In genomic region chr19:506404-507285, GRCh38 we compare ENCODE assay signal across 8 cellular contexts. TPM values are rescaled to one million over a fixed set of nuclear protein-coding genes. Genes with fewer than 3 reads are reported as not detected.
DNase-seq lines count a peak whose midpoint lies in the region; ATAC-seq and TF ChIP-seq lines count a peak whose summit lies in the region.

No MANE protein-coding gene starts in this region.

- POLR2A ChIA-PET in CD4-positive, alpha-beta T cell (lab: Charles Lee) = interaction anchor here (0.8 to 2.0 kb wide), 11 partner anchors 9 to 174 kb away, joined by 3 to 34 read pairs (median 4); partner anchors contain the start of genes CDC34 and RNF126

- peaks cover 37% of the 10 kb centered on the region for H3K4me1 Mint-ChIP-seq in CD4-positive, alpha-beta T cell (ENCODE audit: low read depth)
- peaks cover 46% of the 10 kb centered on the region for H3K4me1 Mint-ChIP-seq in dendritic cell treated with granulocyte-macrophage colony-stimulating factor and Interleukin-4, amounts not matched to agents 40 ng/mL and 50 ng/mL, for 4 days (ENCODE audit: low read depth)

- H3K4me3 ChIP-seq in left lung = peak overlapping the region; percentile 98 to 100

- CTCF ChIA-PET in CD4-positive, alpha-beta T cell (lab: Charles Lee) = interaction anchor here (0.6 to 2.0 kb wide), 16 partner anchors 9 to 173 kb away, joined by 3 to 25 read pairs (median 4); partner anchors contain the start of genes CDC34, MADCAM1 and MIER2

- H3K4me1 ChIP-seq in left lung = peaks cover 9 to 49% of the 10 kb centered on the region in 2 donors

- H3K9me3 ChIP-seq in CD4-positive, alpha-beta T cell (ENCODE audit: control insufficient read depth, low read length) = no peaks in the 10 kb centered on the region
- no peaks in the 10 kb centered on the region for H3K9me3 ChIP-seq in left lung

- ATAC-seq in CD4-positive, alpha-beta T cell (ENCODE audit: poor library complexity) = peak; percentile 52
- ATAC-seq in GM19395 (IDR thresholded peaks at IDR 0.05; ENCODE audit: unreplicated experiment) = peak; percentile 80
- ATAC-seq in HG03558 (IDR thresholded peaks at IDR 0.05; ENCODE audit: extremely low read depth, unreplicated experiment) = peak; percentile 36
- ATAC-seq in left lung = peak; percentile 86

- no peaks in the 10 kb centered on the region for H3K27me3 Mint-ChIP-seq in CD4-positive, alpha-beta T cell
- no peaks in the 10 kb centered on the region for H3K27me3 Mint-ChIP-seq in dendritic cell treated with granulocyte-macrophage colony-stimulating factor and Interleukin-4, amounts not matched to agents 40 ng/mL and 50 ng/mL, for 4 days

- peak overlapping the region; percentile 98 for H3K4me3 Mint-ChIP-seq in CD4-positive, alpha-beta T cell
- H3K4me3 Mint-ChIP-seq in dendritic cell treated with granulocyte-macrophage colony-stimulating factor and Interleukin-4, amounts not matched to agents 40 ng/mL and 50 ng/mL, for 4 days = peak overlapping the region; percentile 89

- H3K27ac Mint-ChIP-seq in CD4-positive, alpha-beta T cell = peak overlapping the region; percentile 94
- H3K27ac Mint-ChIP-seq in dendritic cell treated with granulocyte-macrophage colony-stimulating factor and Interleukin-4, amounts not matched to agents 40 ng/mL and 50 ng/mL, for 4 days = peak overlapping the region; percentile 97

- peak overlapping the region; percentile 88 for H3K27ac ChIP-seq in CD4-positive, alpha-beta T cell (ENCODE audit: low read depth, low read length)
- H3K27ac ChIP-seq in left lung = peak overlapping the region; percentile 88 to 98

- peak; percentile 85 to 95 (median 90) for DNase-seq in CD4-positive, alpha-beta T cell
- peak; percentile 98 for DNase-seq in NCI-H748 (lab: John Stamatoyannopoulos, UW; ENCODE audit: unreplicated experiment)
- DNase-seq in activated CD4-positive, alpha-beta T cell treated with anti-CD3 and anti-CD28 coated beads, Interleukin-2, amount 50 U/mL, for 24 hours (ENCODE audit: low read depth in 1 of 2, low spot score in 1 of 2) = peak; percentile 87 to 95
- DNase-seq in left lung = peak; percentile 97 to 99
- DNase-seq in stimulated activated CD4-positive, alpha-beta T cell treated with anti-CD3 and anti-CD28 coated beads, Interleukin-2, amount 100 ng/mL, for 48 hours = peak; percentile 86 to 91

- peaks cover 17% of the 10 kb centered on the region for H3K36me3 Mint-ChIP-seq in CD4-positive, alpha-beta T cell (ENCODE audit: low read depth)
- H3K36me3 Mint-ChIP-seq in dendritic cell treated with granulocyte-macrophage colony-stimulating factor and Interleukin-4, amounts not matched to agents 40 ng/mL and 50 ng/mL, for 4 days (ENCODE audit: low read depth) = peaks cover 36% of the 10 kb centered on the region

- TF ChIP-seq CTCF in CD4-positive, alpha-beta T cell (IDR thresholded peaks at IDR 0.05) = peak; percentile 99
- peak; percentile 98 for TF ChIP-seq CTCF in left lung (IDR thresholded peaks at IDR 0.05)

- H3K9me3 Mint-ChIP-seq in CD4-positive, alpha-beta T cell = no peaks in the 10 kb centered on the region
- no peaks in the 10 kb centered on the region for H3K9me3 Mint-ChIP-seq in dendritic cell treated with granulocyte-macrophage colony-stimulating factor and Interleukin-4, amounts not matched to agents 40 ng/mL and 50 ng/mL, for 4 days

- H3K27me3 ChIP-seq in CD4-positive, alpha-beta T cell (ENCODE audit: control insufficient read depth, insufficient read depth, low read length) = no peaks in the 10 kb centered on the region
- H3K27me3 ChIP-seq in left lung = no peaks in the 10 kb centered on the region

- peaks cover 0 to 8% of the 10 kb centered on the region in 2 donors for H3K36me3 ChIP-seq in left lung

- intact Hi-C loops in CD4-positive, alpha-beta T cell (cut with DNase I, micrococcal nuclease) = loop anchor here (1.0 to 10.0 kb wide), 9 partner anchors 17 to 291 kb away; partner anchors contain the start of genes BSG (in 2 of the 2), CDC34 (in 1 of the 2), MIER2 (in 1 of the 2) and PLPP2 (in 1 of the 2)
- intact Hi-C loops in dendritic cell treated with granulocyte-macrophage colony-stimulating factor and Interleukin-4, amounts not matched to agents 40 ng/mL and 50 ng/mL, for 4 days (cut with micrococcal nuclease) = loop anchor here (2.0 kb wide), 1 partner anchor 18 kb away; no protein-coding TSS in a partner anchor
- intact Hi-C loops in left lung (cut with DNase I) = no loop called here

RNA-seq across cellular contexts. Expression of gene TPGS1, which starts 0.7 kb away (rescaled TPM):
- total RNA-seq in CD4-positive, alpha-beta T cell = 10 to 100 TPM; 17.2 to 18.2 TPM
- total RNA-seq in left lung = 10 to 100 TPM; 18.0 to 18.2 TPM

RNA-seq across cellular contexts. Expression of gene MADCAM1, which starts 10.4 kb away (rescaled TPM):
- total RNA-seq in CD4-positive, alpha-beta T cell = under 1 TPM; 0.20 to 0.91 TPM
- total RNA-seq in left lung = under 1 TPM in 1 of 2 donors, not detected in 1; 0.52 TPM

RNA-seq across cellular contexts. Expression of gene CDC34, which starts 24.9 kb away (rescaled TPM):
- 10 to 100 TPM; 38.5 to 43.4 TPM for total RNA-seq in CD4-positive, alpha-beta T cell
- 10 to 100 TPM; 50.9 to 55.5 TPM for total RNA-seq in left lung

RNA-seq across cellular contexts. Expression of gene GZMM, which starts 37.2 kb away (rescaled TPM):
- total RNA-seq in CD4-positive, alpha-beta T cell = 10 to 100 TPM; 41.6 to 46.3 TPM
- total RNA-seq in left lung = 1 to 10 TPM; 1.4 TPM

RNA-seq across cellular contexts. Expression of gene SHC2, which starts 45.8 kb away (rescaled TPM):
- under 1 TPM; 0.36 to 0.42 TPM for total RNA-seq in CD4-positive, alpha-beta T cell
- 10 to 100 TPM; 16.8 to 34.5 TPM for total RNA-seq in left lung

Comparison
In these comparisons a context has a peak if more than half of its experiments do, and no peak if none do; other contexts are left out.
1. Peak in every context shown above with its lines: DNase-seq, ATAC-seq, H3K4me3 ChIP-seq and H3K27ac ChIP-seq.
2. ATAC-seq: peak in every context shown above with its lines; median percentile 86 in left lung; 80 in GM19395; 52 in CD4-positive, alpha-beta T cell; 36 in HG03558.
3. intact Hi-C loops: an anchor here in CD4-positive, alpha-beta T cell (1.0 to 10.0 kb wide) and dendritic cell treated with granulocyte-macrophage colony-stimulating factor and Interleukin-4, amounts not matched to agents 40 ng/mL and 50 ng/mL, for 4 days (2.0 kb wide); none called in left lung.